Comparison of ENCODE assay signal across 17 cellular contexts in genomic region chr6:47202638-47203037, GRCh38.
A peak's percentile ranks its signal among the peaks of the same experiment; 100 is the strongest.
DNase-seq lines count a peak whose midpoint lies in the region; ATAC-seq and TF ChIP-seq lines count a peak whose summit lies in the region.
"Had no signal": no experiment of that assay in that cellular context is flagged by ENCODE, and none has a peak within 500 bp of the region (broad histone marks: within the 10 kb centered on the region; RNA-seq: fewer than 3 reads in every experiment).

No MANE protein-coding gene starts in this region.

- no peaks in the 10 kb centered on the region for H3K27me3 Mint-ChIP-seq in stimulated activated naive CD8-positive, alpha-beta T cell treated with anti-CD3 and anti-CD28 coated beads, Interleukin-15, amount 100 ng/mL, for 72 hours
- no peaks in the 10 kb centered on the region for H3K27me3 Mint-ChIP-seq in GM23338 (ENCODE audit: insufficient read depth, low read depth, poor library complexity)

- no peak for TF ChIP-seq POLR2A in transverse colon (IDR thresholded peaks at IDR 0.05)

- 50% methylated on average over 2 of the region's 2 CpGs for WGBS in transverse colon (ENCODE audit: low coverage in 1 of 2), 2 donors

- H3K36me3 Mint-ChIP-seq in GM23338 (ENCODE audit: low read depth): no peaks in the 10 kb centered on the region
- H3K36me3 Mint-ChIP-seq: CD4-positive, CD25-positive, alpha-beta regulatory T cell had no signal

- H2AFZ ChIP-seq in GM23338: peak overlapping the region; percentile 48; the same call in 1 of the 2 replicates
- H2AFZ ChIP-seq: GM23248 had no signal

- H3K27ac Mint-ChIP-seq in stimulated activated naive CD8-positive, alpha-beta T cell treated with anti-CD3 and anti-CD28 coated beads, Interleukin-15, amount 100 ng/mL, for 72 hours: peak overlapping the region in 1 of 2 donors; percentile 44
- no peak overlapping the region for H3K27ac Mint-ChIP-seq in GM23338
- H3K27ac Mint-ChIP-seq: CD4-positive, CD25-positive, alpha-beta regulatory T cell had no signal

- no peak overlapping the region for H3K4me2 ChIP-seq in GM23338

- H3K9me2 ChIP-seq in GM23338 (ENCODE audit: insufficient read depth): peaks cover 9% of the 10 kb centered on the region; the same call in 1 of the 2 replicates

- H3F3A ChIP-seq in GM23338 (replicated peaks; ENCODE audit: low read depth): no peaks in the 10 kb centered on the region

- in situ Hi-C loops in transverse colon (cut with MboI; ENCODE audit: low pct_ligation_motif_present in 1 of 4, low pct_unique_long_range_greater_than_20kb in 1 of 4, low sequenced_read_pairs in 3 of 4): no loop called here

- H3K27ac ChIP-seq in GM23338 (ENCODE audit: low read depth): no peak overlapping the region
- H3K27ac ChIP-seq in transverse colon: peak overlapping the region in 3 of 4 donors; percentile 22 to 32 (median 31)
- H3K27ac ChIP-seq: GM23248, RWPE1, SJCRH30 had no signal

- intact Hi-C loops in transverse colon (cut with DNase I; ENCODE audit: low total_unique reads): no loop called here

- H4K20me1 ChIP-seq in GM23338 (replicated peaks; ENCODE audit: insufficient read depth): no peaks in the 10 kb centered on the region

- no peaks in the 10 kb centered on the region for H3K36me3 ChIP-seq in GM23338 (ENCODE audit: insufficient read depth)
- no peaks in the 10 kb centered on the region for H3K36me3 ChIP-seq in transverse colon
- H3K36me3 ChIP-seq: SJCRH30 had no signal

- ATAC-seq in stimulated activated naive CD8-positive, alpha-beta T cell treated with anti-CD3 and anti-CD28 coated beads, Interleukin-15, amount 100 ng/mL, for 72 hours: peak; percentile 35
- ATAC-seq in stimulated activated naive CD8-positive, alpha-beta T cell treated with anti-CD3 and anti-CD28 coated beads, Interleukin-15, Interleukin-2, amounts not matched to agents 100 U/mL and 50 U/mL, for 24 hours: no peak
- no peak for ATAC-seq in GM23338

- H3K9me3 ChIP-seq in transverse colon: no peaks in the 10 kb centered on the region
- H3K9me3 ChIP-seq: SJCRH30 had no signal

- DNase-seq in stimulated activated naive CD8-positive, alpha-beta T cell treated with anti-CD3 and anti-CD28 coated beads, Interleukin-15, amount 100 ng/mL, for 72 hours: no peak
- no peak for DNase-seq in stimulated activated naive CD8-positive, alpha-beta T cell treated with anti-CD3 and anti-CD28 coated beads, Interleukin-15, Interleukin-2, amounts not matched to agents 100 U/mL and 50 U/mL, for 24 hours
- DNase-seq in GM23338 (ENCODE audit: low spot score): no peak
- peak; percentile 58 for DNase-seq in amniotic epithelial cell (ENCODE audit: low read depth)
- DNase-seq in transverse colon: no peak
- no peak for DNase-seq in Kasumi-1 (lab: John Stamatoyannopoulos, UW)
- DNase-seq in DMS79 treated with DMSO at 0.1 percent for 48 hours (lab: John Stamatoyannopoulos, UW): no peak
- DNase-seq in activated CD4-positive, CD25-positive, alpha-beta regulatory T cell (lab: John Stamatoyannopoulos, UW): no peak
- DNase-seq: CD4-positive, CD25-positive, alpha-beta regulatory T cell; GM23248; NCI-H1092 treated with DMSO at 0.1 percent for 48 hours; NCI-H1694; NCI-H345; NCI-H526 treated with DMSO at 0.1 percent for 48 hours; SJCRH30; SW 1271 had no signal

- no peaks in the 10 kb centered on the region for H3K4me1 ChIP-seq in GM23338 (ENCODE audit: insufficient read depth)
- peaks cover 0 to 28% (median 11%) of the 10 kb centered on the region in 4 donors for H3K4me1 ChIP-seq in transverse colon
- H3K4me1 ChIP-seq: SJCRH30 had no signal

- peaks cover 19% of the 10 kb centered on the region for H3K4me1 Mint-ChIP-seq in stimulated activated naive CD8-positive, alpha-beta T cell treated with anti-CD3 and anti-CD28 coated beads, Interleukin-15, amount 100 ng/mL, for 72 hours
- H3K4me1 Mint-ChIP-seq in GM23338: no peaks in the 10 kb centered on the region

- H3K4me3 Mint-ChIP-seq in stimulated activated naive CD8-positive, alpha-beta T cell treated with anti-CD3 and anti-CD28 coated beads, Interleukin-15, amount 100 ng/mL, for 72 hours: no peak overlapping the region
- H3K4me3 Mint-ChIP-seq in GM23338: no peak overlapping the region
- H3K4me3 Mint-ChIP-seq: CD4-positive, CD25-positive, alpha-beta regulatory T cell had no signal

- H3K27me3 ChIP-seq in GM23338 (ENCODE audit: insufficient read depth) (no peaks in the 10 kb centered on the region), transverse colon (no peaks in the 10 kb centered on the region)
- H3K27me3 ChIP-seq: SJCRH30 had no signal

- no peak for TF ChIP-seq CTCF in GM23338 (conservative IDR thresholded peaks at IDR 0.05; ENCODE audit: low read depth in 2 of 2)
- TF ChIP-seq CTCF in transverse colon (IDR thresholded peaks at IDR 0.05): no peak

- no peak for TF ChIP-seq EP300 in transverse colon (IDR thresholded peaks at IDR 0.05; ENCODE audit: low read depth)

- no peaks in the 10 kb centered on the region for H3K9me3 Mint-ChIP-seq in stimulated activated naive CD8-positive, alpha-beta T cell treated with anti-CD3 and anti-CD28 coated beads, Interleukin-15, amount 100 ng/mL, for 72 hours
- no peaks in the 10 kb centered on the region for H3K9me3 Mint-ChIP-seq in GM23338

- H3K4me3 ChIP-seq in GM23338 (no peak overlapping the region), transverse colon (no peak overlapping the region)
- H3K4me3 ChIP-seq: GM23248, SJCRH30 had no signal

- H3K79me2 ChIP-seq in GM23338 (replicated peaks; ENCODE audit: insufficient read depth): no peaks in the 10 kb centered on the region

TF ChIP-seq in GM23338, 12 proteins besides CTCF, POLR2A, EP300 and RAD21:
- TF ChIP-seq EZH2 (IDR thresholded peaks at IDR 0.05; ENCODE audit: low read depth, unreplicated experiment) (no peak), CREB1 (CRISPR knock-in tag; IDR thresholded peaks at IDR 0.05; ENCODE audit: low read depth) (no peak), NANOG (IDR thresholded peaks at IDR 0.05; ENCODE audit: borderline replicate concordance) (no peak), ZNF114 (CRISPR knock-in tag; IDR thresholded peaks at IDR 0.05) (no peak)
